Comparison of ENCODE assay signal across 30 cellular contexts in genomic region chr2:233021771-233022170, GRCh38. TPM values are rescaled to one million over a fixed set of nuclear protein-coding genes. Genes with fewer than 3 reads are reported as not detected.
A peak's percentile ranks its signal among the peaks of the same experiment; 100 is the strongest.
DNase-seq lines count a peak whose midpoint lies in the region; TF ChIP-seq lines count a peak whose summit lies in the region.
"Had no signal": no experiment of that assay in that cellular context is flagged by ENCODE, and none has a peak within 500 bp of the region (broad histone marks: within the 10 kb centered on the region; RNA-seq: fewer than 3 reads in every experiment).

No MANE protein-coding gene starts in this region.

- H3K27ac ChIP-seq in GM23248 (no peak overlapping the region), neuronal stem cell (replicated peaks; ENCODE audit: low read length) (no peak overlapping the region), WERI-Rb-1 (no peak overlapping the region), vagina (no peak overlapping the region)
- H3K27ac ChIP-seq: cardiac muscle cell, tibial artery had no signal

- in situ Hi-C loops in GM23248 (cut with MboI) = no loop called here

- no peaks in the 10 kb centered on the region for H3K79me2 ChIP-seq in GM23248 (ENCODE audit: insufficient read depth)

- no peaks in the 10 kb centered on the region for H3K27me3 Mint-ChIP-seq in chondrocyte (ENCODE audit: low read depth)

- H4K91ac ChIP-seq in neuronal stem cell (ENCODE audit: low read depth, low read length, poor library complexity) = no peak overlapping the region

- no peak overlapping the region for H2BK120ac ChIP-seq in neuronal stem cell (ENCODE audit: low read depth, low read length)

- H4K8ac ChIP-seq in neuronal stem cell (ENCODE audit: low read depth, low read length) = no peak overlapping the region

- no peak overlapping the region for H2BK12ac ChIP-seq in neuronal stem cell (ENCODE audit: low read length)

- H2AK5ac ChIP-seq in neuronal stem cell (ENCODE audit: low read depth, low read length) = peak overlapping the region; percentile 36

- 59 to 60% methylated on average over 8 of the region's 8 CpGs for WGBS in GM23248 (ENCODE audit: low coverage in 1 of 2, low lambda C conversion rate in 2 of 2, missing lambda C conversion rate in 2 of 2), 2 experiments
- no CpG with 5 or more reads among the region's 8 CpGs for WGBS in neuronal stem cell (ENCODE audit: extremely low coverage in 2 of 2, insufficient read length in 2 of 2, insufficient replicate concordance in 1 of 2), 2 donors

- no peak overlapping the region for H3K27ac Mint-ChIP-seq in chondrocyte (ENCODE audit: unreplicated experiment)

- no peak overlapping the region for H3K4me3 Mint-ChIP-seq in chondrocyte (ENCODE audit: unreplicated experiment)
- H3K4me3 Mint-ChIP-seq: CD8-positive, alpha-beta memory T cell; neural crest cell had no signal

- H3K27me3 ChIP-seq in GM23248 (replicated peaks; ENCODE audit: insufficient read depth) = no peaks in the 10 kb centered on the region
- no peaks in the 10 kb centered on the region for H3K27me3 ChIP-seq in MG63
- H3K27me3 ChIP-seq in neuronal stem cell (ENCODE audit: control insufficient read depth in 3 of 3, insufficient read depth in 3 of 3, low read depth in 1 of 3, low read length in 3 of 3) = no peaks in the 10 kb centered on the region
- no peaks in the 10 kb centered on the region for H3K27me3 ChIP-seq in WERI-Rb-1 (ENCODE audit: insufficient read depth, low read depth, severe bottlenecking)
- no peaks in the 10 kb centered on the region for H3K27me3 ChIP-seq in vagina
- H3K27me3 ChIP-seq: cardiac muscle cell, tibial artery had no signal

- no peaks in the 10 kb centered on the region for H3K79me1 ChIP-seq in neuronal stem cell (ENCODE audit: low read depth, low read length)

- TF ChIP-seq POLR2A in vagina (IDR thresholded peaks at IDR 0.05) = no peak

- H3K9me3 ChIP-seq in GM23248 (ENCODE audit: low read depth) = no peaks in the 10 kb centered on the region
- peaks cover 4% of the 10 kb centered on the region; the same call in 1 of the 2 replicates for H3K9me3 ChIP-seq in MG63
- H3K9me3 ChIP-seq in neuronal stem cell (replicated peaks in 1 of 2; ENCODE audit: control insufficient read depth in 2 of 2, insufficient read depth in 1 of 2, low read depth in 1 of 2, low read length in 2 of 2) = no peaks in the 10 kb centered on the region
- H3K9me3 ChIP-seq in WERI-Rb-1 (ENCODE audit: severe bottlenecking) = no peaks in the 10 kb centered on the region
- no peaks in the 10 kb centered on the region for H3K9me3 ChIP-seq in vagina

- no peak overlapping the region for H3K14ac ChIP-seq in neuronal stem cell (ENCODE audit: low read length)

- H2BK15ac ChIP-seq in neuronal stem cell (ENCODE audit: low read length) = no peak overlapping the region

- peaks cover 14% of the 10 kb centered on the region for H3F3A ChIP-seq in GM23248 (ENCODE audit: insufficient read depth)

- peaks cover 14% of the 10 kb centered on the region for H3K4me1 ChIP-seq in GM23248 (ENCODE audit: insufficient read depth)
- no peaks in the 10 kb centered on the region for H3K4me1 ChIP-seq in neuronal stem cell (ENCODE audit: control insufficient read depth in 2 of 2, insufficient read depth in 1 of 2, low read depth in 1 of 2, low read length in 2 of 2)
- no peaks in the 10 kb centered on the region for H3K4me1 ChIP-seq in vagina

- no peaks in the 10 kb centered on the region for H3K36me3 Mint-ChIP-seq in chondrocyte (ENCODE audit: low read depth)

- no peak overlapping the region for H3K23ac ChIP-seq in neuronal stem cell (ENCODE audit: low read depth, low read length, poor library complexity)

- H3K4ac ChIP-seq in neuronal stem cell (ENCODE audit: low read length) = no peak overlapping the region

- peak overlapping the region; percentile 64 for H3K18ac ChIP-seq in neuronal stem cell (ENCODE audit: low read length)

- peak; percentile 52 for DNase-seq in GM23248
- peak; percentile 42 for DNase-seq in MG63
- DNase-seq in chondrocyte (ENCODE audit: low spot score) = peak; percentile 37
- no peak for DNase-seq in neuronal stem cell (ENCODE audit: low spot score)
- DNase-seq in activated T-cell treated with anti-CD3 and anti-CD28 coated beads, Interleukin-2, amount 50 U/mL, for 1 hour = no peak
- no peak for DNase-seq in WERI-Rb-1
- no peak for DNase-seq in vagina (ENCODE audit: extremely low spot score in 2 of 2)
- DNase-seq in nucleus accumbens (lab: John Stamatoyannopoulos, UW) = no peak
- DNase-seq: activated CD4-positive, alpha-beta T cell treated with anti-CD3 and anti-CD28 coated beads, Interleukin-2, amount 50 U/mL, for 48 hours; activated CD4-positive, CD25-positive, alpha-beta regulatory T cell; activated gamma-delta T cell; activated T-cell treated with anti-CD3 and anti-CD28 coated beads for 4 hours; DMS53; foreskin melanocyte; NCI-H1694; NCI-H2171; NCI-H526; small intestine; stimulated activated CD4-positive, alpha-beta T cell treated with anti-CD3 and anti-CD28 coated beads, Interleukin-2, amount 100 ng/mL, for 48 hours; stimulated activated naive CD4-positive, alpha-beta T cell treated with Interleukin-2 at 50 U/mL for 16 hours; T1000; tibial artery had no signal

- no peak overlapping the region for H3K9ac ChIP-seq in GM23248
- no peak overlapping the region for H3K9ac ChIP-seq in neuronal stem cell (ENCODE audit: low read depth, low read length, poor library complexity)

- H4K20me1 ChIP-seq in GM23248 (ENCODE audit: insufficient read depth) = no peaks in the 10 kb centered on the region

- H3K4me2 ChIP-seq in GM23248 (ENCODE audit: unreplicated experiment) (no peak overlapping the region), neuronal stem cell (ENCODE audit: insufficient read depth, low read length, poor library complexity, severe bottlenecking) (no peak overlapping the region)

- H3K4me1 Mint-ChIP-seq in chondrocyte (ENCODE audit: low read depth) = peaks cover 14% of the 10 kb centered on the region
- H3K4me1 Mint-ChIP-seq: CD8-positive, alpha-beta memory T cell; neural crest cell had no signal

- no peak overlapping the region for H3K4me3 ChIP-seq in GM23248
- H3K4me3 ChIP-seq in MG63 = no peak overlapping the region
- no peak overlapping the region for H3K4me3 ChIP-seq in neuronal stem cell (ENCODE audit: low read length in 2 of 2)
- H3K4me3 ChIP-seq in WERI-Rb-1 (ENCODE audit: low read depth, low read length) = no peak overlapping the region
- no peak overlapping the region for H3K4me3 ChIP-seq in vagina
- H3K4me3 ChIP-seq: cardiac muscle cell, lung, tibial artery had no signal

- peaks cover 9% of the 10 kb centered on the region for H3K9me3 Mint-ChIP-seq in chondrocyte (ENCODE audit: low read depth)

- TF ChIP-seq CTCF in chondrocyte (IDR thresholded peaks at IDR 0.05) = no peak
- TF ChIP-seq CTCF in WERI-Rb-1 (IDR thresholded peaks at IDR 0.05; ENCODE audit: low read depth, low read length) = no peak
- TF ChIP-seq CTCF in vagina (IDR thresholded peaks at IDR 0.05) = no peak

- H2BK5ac ChIP-seq in neuronal stem cell (ENCODE audit: low read length) = no peak overlapping the region

- H2AFZ ChIP-seq in GM23248 (no peak overlapping the region), neuronal stem cell (ENCODE audit: low read length) (no peak overlapping the region)

- H3K36me3 ChIP-seq in GM23248 (ENCODE audit: low read depth) = no peaks in the 10 kb centered on the region
- no peaks in the 10 kb centered on the region for H3K36me3 ChIP-seq in MG63
- no peaks in the 10 kb centered on the region for H3K36me3 ChIP-seq in neuronal stem cell (replicated peaks in 1 of 2; ENCODE audit: control insufficient read depth in 2 of 2, insufficient read depth in 2 of 2, low read length in 2 of 2)
- no peaks in the 10 kb centered on the region for H3K36me3 ChIP-seq in WERI-Rb-1
- no peaks in the 10 kb centered on the region for H3K36me3 ChIP-seq in vagina
- H3K36me3 ChIP-seq: cardiac muscle cell, tibial artery had no signal

- intact Hi-C loops in vagina (cut with DNase I) = no loop called here

- no peaks in the 10 kb centered on the region for H3K9me2 ChIP-seq in GM23248 (ENCODE audit: insufficient read depth)

RNA-seq across cellular contexts. Expression of gene NGEF, which starts 8.7 kb away (rescaled TPM):
- total RNA-seq in GM23248 (2014; rRNA removed; shearing (Covaris generic)) = 0.43 TPM in 1 of 2 replicates, not detected in the other
- polyA plus RNA-seq in GM23248 (2016; fragmentation: Nextera tagmentation; extraction: Ambion mirVana) = 0.35 TPM in 1 of 2 replicates, not detected in the other
- 26.1 and 52.2 TPM in 2 replicates for total RNA-seq in MG63 (2014; rRNA removed; shearing (Covaris generic); ENCODE audit: low replicate concordance)
- total RNA-seq in chondrocyte (0.10 to 0.46 TPM in 2 of 3 replicates, not detected in the other), vagina (4.9 TPM)
- polyA plus RNA-seq in neuronal stem cell (2013, experiment 1 of 2) = 5.6 TPM
- polyA plus RNA-seq in neuronal stem cell (2013, experiment 2 of 2) = 5.3 TPM
- polyA plus RNA-seq: CD8-positive, alpha-beta memory T cell had no signal

RNA-seq across cellular contexts. Expression of gene NEU2, which starts 10.7 kb away (rescaled TPM):
- total RNA-seq in GM23248 (2014; rRNA removed; shearing (Covaris generic)) = not detected in 2 replicates
- not detected in 2 replicates for polyA plus RNA-seq in GM23248 (2016; fragmentation: Nextera tagmentation; extraction: Ambion mirVana)
- total RNA-seq in MG63 (2014; rRNA removed; shearing (Covaris generic); ENCODE audit: low replicate concordance) = not detected in 2 replicates
- total RNA-seq in chondrocyte (not detected in 3 replicates), vagina (not detected)
- polyA plus RNA-seq in neuronal stem cell (2013, experiment 1 of 2) = not detected
- polyA plus RNA-seq in neuronal stem cell (2013, experiment 2 of 2) = not detected
- total RNA-seq: cardiac muscle cell; CD8-positive, alpha-beta memory T cell; dermis microvascular lymphatic vessel endothelial cell; lung; neural crest cell; pulmonary artery endothelial cell; Right ventricle myocardium inferior had no signal
- polyA plus RNA-seq: adipose tissue; cardiac muscle cell; CD8-positive, alpha-beta memory T cell; lung; small intestine had no signal

RNA-seq across cellular contexts. Expression of gene INPP5D, which starts 38.4 kb away (rescaled TPM):
- total RNA-seq in GM23248 (2014; rRNA removed; shearing (Covaris generic)) = not detected in 2 replicates
- polyA plus RNA-seq in GM23248 (2016; fragmentation: Nextera tagmentation; extraction: Ambion mirVana) = 0.13 and 0.23 TPM in 2 replicates
- not detected in 2 replicates for total RNA-seq in MG63 (2014; rRNA removed; shearing (Covaris generic); ENCODE audit: low replicate concordance)
- total RNA-seq in chondrocyte (0.20 to 0.48 TPM (median 0.21 TPM) in 3 replicates), vagina (33.4 TPM)
- 4.5 TPM for polyA plus RNA-seq in neuronal stem cell (2013, experiment 1 of 2)
- polyA plus RNA-seq in neuronal stem cell (2013, experiment 2 of 2) = 4.4 TPM

Comparison
In these comparisons a context has a peak if more than half of its experiments do, and no peak if none do; other contexts are left out.
1. DNase-seq: peak in GM23248 (single experiment), MG63 (single experiment) and chondrocyte (single experiment); none in neuronal stem cell (single experiment), activated T-cell treated with anti-CD3 and anti-CD28 coated beads, Interleukin-2, amount 50 U/mL, for 1 hour (single experiment), WERI-Rb-1 (single experiment), vagina (0 of 2) and nucleus accumbens (0 of 56).
2. RNA of gene INPP5D, which starts 38.4 kb away (total RNA-seq): 33.4 TPM in vagina (single experiment); 0.20 to 0.48 TPM in chondrocyte, not detected in GM23248 and not detected in MG63; every median in the first group is over 10 times any median in the second.